23 cellular contexts compared by ENCODE assay signal in genomic region chr7:147078324-147078723, GRCh38.
DNase-seq lines count a peak whose midpoint lies in the region; ATAC-seq, FAIRE-seq and TF ChIP-seq lines count a peak whose summit lies in the region.
"Had no signal": no experiment of that assay in that cellular context is flagged by ENCODE, and none has a peak within 500 bp of the region (broad histone marks: within the 10 kb centered on the region; RNA-seq: fewer than 3 reads in every experiment).

No MANE protein-coding gene starts in this region.

- H3K36me3 Mint-ChIP-seq in activated CD8-positive, alpha-beta T cell treated with anti-CD3 and anti-CD28 coated beads for 36 hours (ENCODE audit: low read depth), result no peaks in the 10 kb centered on the region
- H3K36me3 Mint-ChIP-seq: CD8-positive, alpha-beta T cell had no signal

- no peaks in the 10 kb centered on the region for H3K27me3 Mint-ChIP-seq in activated CD8-positive, alpha-beta T cell treated with anti-CD3 and anti-CD28 coated beads for 36 hours
- H3K27me3 Mint-ChIP-seq: B cell; CD4-positive, alpha-beta T cell had no signal

- no peaks in the 10 kb centered on the region for H3K27me3 ChIP-seq in small intestine (ENCODE audit: control insufficient read depth in 2 of 2, insufficient read depth in 2 of 2, low read length in 2 of 2)
- H3K27me3 ChIP-seq: BLaER1 treated with 17β-estradiol and CSF1 and Interleukin-3, amounts not matched to agents 10 nM and 100 nM had no signal

- no peaks in the 10 kb centered on the region for H3K9me3 ChIP-seq in small intestine (ENCODE audit: control insufficient read depth, low read depth)
- H3K9me3 ChIP-seq: BLaER1 treated with 17β-estradiol and CSF1 and Interleukin-3, amounts not matched to agents 10 nM and 100 nM; Caco-2 had no signal

- H3K27ac Mint-ChIP-seq in activated CD8-positive, alpha-beta T cell treated with anti-CD3 and anti-CD28 coated beads for 36 hours, result no peak overlapping the region
- H3K27ac Mint-ChIP-seq: B cell; CD4-positive, alpha-beta T cell; CD8-positive, alpha-beta T cell had no signal

- CTCF ChIA-PET in activated CD8-positive, alpha-beta T cell treated with anti-CD3 and anti-CD28 coated beads for 36 hours (lab: Charles Lee), result no interaction called here

- DNase-seq in NCI-H2171 (lab: John Stamatoyannopoulos, UW) (peak; percentile 48), NCI-H69 (lab: John Stamatoyannopoulos, UW) (peak; percentile 35), small intestine (peak; percentile 29), GM12892 (ENCODE audit: insufficient read length) (no peak), pons (ENCODE audit: low spot score) (no peak)
- DNase-seq in activated CD8-positive, alpha-beta T cell treated with anti-CD3 and anti-CD28 coated beads for 36 hours, result no peak
- DNase-seq: AML-193; Caco-2; Calu3; CD4-positive, alpha-beta T cell; CD8-positive, alpha-beta T cell; DMS79 treated with DMSO at 0.1 percent for 48 hours; GF-D8 had no signal

- no peak overlapping the region for H3K27ac ChIP-seq in small intestine (ENCODE audit: low read depth in 1 of 2, low read length in 1 of 2)
- H3K27ac ChIP-seq: 22Rv1; A549; BLaER1 treated with 17β-estradiol and CSF1 and Interleukin-3, amounts not matched to agents 10 nM and 100 nM; C4-2B had no signal

- FAIRE-seq in small intestine (lab: Jason Lieb, UNC) (no peak), GM12892 (lab: Jason Lieb, UNC) (no peak)
- FAIRE-seq: A549, D721Med, G401.6, GM12891, GM18507 had no signal

- no peak for TF ChIP-seq POLR2A in GM12892 (IDR thresholded peaks at IDR 0.05; ENCODE audit: low read depth, low read length)

- WGBS in small intestine, 3 donors, result 15 to 59% (median 26%) methylated on average over 3 of the region's 3 CpGs

- intact Hi-C loops in activated CD8-positive, alpha-beta T cell treated with anti-CD3 and anti-CD28 coated beads for 36 hours (cut with micrococcal nuclease), result no loop called here

- H3K4me3 ChIP-seq in small intestine (ENCODE audit: low read depth in 1 of 2, low read length in 2 of 2), result no peak overlapping the region
- H3K4me3 ChIP-seq: A549; BLaER1 treated with 17β-estradiol and CSF1 and Interleukin-3, amounts not matched to agents 10 nM and 100 nM had no signal

- no peak for ATAC-seq in SK-N-SH treated with all-trans-retinoic acid at 6 μM for 48 hours
- no peak for ATAC-seq in activated CD8-positive, alpha-beta T cell treated with anti-CD3 and anti-CD28 coated beads for 36 hours
- ATAC-seq: A549; CD8-positive, alpha-beta T cell had no signal

- H3K9me3 Mint-ChIP-seq in activated CD8-positive, alpha-beta T cell treated with anti-CD3 and anti-CD28 coated beads for 36 hours, result peaks cover 9% of the 10 kb centered on the region

- POLR2A ChIA-PET in activated CD8-positive, alpha-beta T cell treated with anti-CD3 and anti-CD28 coated beads for 36 hours (lab: Charles Lee), result no interaction called here

- H3K4me3 Mint-ChIP-seq in activated CD8-positive, alpha-beta T cell treated with anti-CD3 and anti-CD28 coated beads for 36 hours, result no peak overlapping the region
- H3K4me3 Mint-ChIP-seq: B cell; CD4-positive, alpha-beta T cell; CD8-positive, alpha-beta T cell had no signal

- TF ChIP-seq CTCF in activated CD8-positive, alpha-beta T cell treated with anti-CD3 and anti-CD28 coated beads for 36 hours (IDR thresholded peaks at IDR 0.05), result no peak

- peaks cover 2% of the 10 kb centered on the region in 2 donors for H3K4me1 ChIP-seq in small intestine (ENCODE audit: control insufficient read depth in 2 of 2, insufficient read depth in 1 of 2, low read depth in 1 of 2, low read length in 1 of 2)
- H3K4me1 ChIP-seq: A549; BLaER1 treated with 17β-estradiol and CSF1 and Interleukin-3, amounts not matched to agents 10 nM and 100 nM; Caco-2 had no signal

- H3K36me3 ChIP-seq in small intestine (ENCODE audit: control insufficient read depth in 2 of 2, insufficient read depth in 2 of 2, low read length in 2 of 2), result no peaks in the 10 kb centered on the region
- H3K36me3 ChIP-seq: BLaER1 treated with 17β-estradiol and CSF1 and Interleukin-3, amounts not matched to agents 10 nM and 100 nM had no signal

- no peaks in the 10 kb centered on the region for H3K4me1 Mint-ChIP-seq in activated CD8-positive, alpha-beta T cell treated with anti-CD3 and anti-CD28 coated beads for 36 hours (ENCODE audit: low read depth)
- H3K4me1 Mint-ChIP-seq: B cell had no signal

TF ChIP-seq in SK-N-SH treated with all-trans-retinoic acid at 6 μM for 48 hours, 23 proteins besides CTCF, POLR2A, EP300 and RAD21:
- TF ChIP-seq RARB (CRISPR knock-in tag; IDR thresholded peaks at IDR 0.05) (no peak), CSRNP3 (CRISPR knock-in tag; IDR thresholded peaks at IDR 0.05) (no peak), OSR1 (CRISPR knock-in tag; IDR thresholded peaks at IDR 0.05) (no peak), ZC3H10 (CRISPR knock-in tag; IDR thresholded peaks at IDR 0.05) (no peak), BACH2 (CRISPR knock-in tag; IDR thresholded peaks at IDR 0.05; ENCODE audit: borderline replicate concordance) (no peak), TCF4 (CRISPR knock-in tag; IDR thresholded peaks at IDR 0.05; ENCODE audit: borderline replicate concordance) (peak; percentile 62; the same call in 1 of the 2 replicates)

Comparison
In these comparisons a context has a peak if more than half of its experiments do, and no peak if none do; other contexts are left out.
1. DNase-seq: peak in NCI-H2171 (single experiment), NCI-H69 (single experiment) and small intestine (single experiment); none in GM12892 (single experiment), activated CD8-positive, alpha-beta T cell treated with anti-CD3 and anti-CD28 coated beads for 36 hours (single experiment) and pons (single experiment).